Comparison of ENCODE assay signal across 13 cellular contexts in the genomic region with DNA sequence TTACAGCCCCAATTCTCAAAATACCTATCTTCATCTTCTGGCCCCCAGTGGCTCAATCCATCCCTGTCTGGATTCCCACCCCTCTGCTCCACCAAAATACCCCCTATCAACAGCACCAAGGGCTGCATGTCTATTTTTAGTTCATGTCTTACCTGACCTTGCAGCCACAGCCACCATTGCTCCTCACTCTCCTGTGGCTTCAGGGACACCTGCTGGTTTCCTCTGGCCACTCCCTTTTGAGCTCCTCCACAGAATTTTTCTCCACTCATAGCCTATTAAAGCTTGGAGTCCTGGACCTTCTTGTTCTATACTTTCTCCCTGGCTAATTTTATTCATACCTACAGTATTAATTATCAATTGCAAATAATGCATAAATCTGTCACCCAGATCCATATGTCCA.
DNase-seq lines count a peak whose midpoint lies in the region; ATAC-seq lines count a peak whose summit lies in the region.
"Had no signal": no experiment of that assay in that cellular context is flagged by ENCODE, and none has a peak within 500 bp of the region (broad histone marks: within the 10 kb centered on the region; RNA-seq: fewer than 3 reads in every experiment).

No MANE protein-coding gene starts in this region.

- ATAC-seq in GM19397 (IDR thresholded peaks at IDR 0.05; ENCODE audit: unreplicated experiment): no peak
- ATAC-seq: sciatic nerve had no signal

- peak; percentile 61 for DNase-seq in NCI-H510A treated with DMSO at 0.1 percent for 48 hours (lab: John Stamatoyannopoulos, UW)
- DNase-seq in NCI-H510A (lab: John Stamatoyannopoulos, UW): no peak
- peak; percentile 33 for DNase-seq in NCI-H2107 (lab: John Stamatoyannopoulos, UW)
- peak; percentile 22 for DNase-seq in ecto neural progenitor cell (ENCODE audit: low spot score)
- DNase-seq in renal cortical epithelial cell (ENCODE audit: low read depth): peak; percentile 22
- DNase-seq in germinal center (ENCODE audit: low spot score): no peak
- DNase-seq in activated naive CD4-positive, alpha-beta T cell treated with anti-CD3 and anti-CD28 coated beads, Interleukin-2, amount 50 U/mL, for 16 hours: no peak
- DNase-seq: effector CD4-positive, alpha-beta T cell; hippocampal formation; midbrain; T-helper 2 cell had no signal

Comparison
In these comparisons a context has a peak if more than half of its experiments do, and no peak if none do; other contexts are left out.
1. DNase-seq: peak in NCI-H510A treated with DMSO at 0.1 percent for 48 hours (single experiment), NCI-H2107 (single experiment), ecto neural progenitor cell (single experiment) and renal cortical epithelial cell (single experiment); none in NCI-H510A (single experiment), germinal center (single experiment) and activated naive CD4-positive, alpha-beta T cell treated with anti-CD3 and anti-CD28 coated beads, Interleukin-2, amount 50 U/mL, for 16 hours (single experiment).